ENCODE assay signal across 8 cellular contexts in genomic region chr19:36686365-36687213, GRCh38. TPM values are rescaled to one million over a fixed set of nuclear protein-coding genes. Genes with fewer than 3 reads are reported as not detected.
DNase-seq lines count a peak whose midpoint lies in the region; ATAC-seq and TF ChIP-seq lines count a peak whose summit lies in the region.

No MANE protein-coding gene starts in this region.

- H3K27ac Mint-ChIP-seq in endodermal cell = peak overlapping the region; percentile 99

- peak; percentile 40 for ATAC-seq in GM21723 (IDR thresholded peaks at IDR 0.05; ENCODE audit: unreplicated experiment)
- ATAC-seq in GM21786 (IDR thresholded peaks at IDR 0.05; ENCODE audit: unreplicated experiment) = no peak

- peak overlapping the region; percentile 99 for H3K4me3 Mint-ChIP-seq in endodermal cell

- H3K27ac ChIP-seq in endodermal cell (ENCODE audit: low read depth, low read length) (no peak overlapping the region), muscle layer of duodenum (ENCODE audit: low read length) (peak overlapping the region; percentile 42)

- peaks cover 26% of the 10 kb centered on the region for H3K9me3 Mint-ChIP-seq in endodermal cell

- peak overlapping the region; percentile 54 for H3K9ac ChIP-seq in endodermal cell (ENCODE audit: extremely low read depth, low read length, poor library complexity, severe bottlenecking)

- no peaks in the 10 kb centered on the region for H3K27me3 ChIP-seq in BJ (ENCODE audit: control insufficient read depth, insufficient read depth, low read length)
- H3K27me3 ChIP-seq in endodermal cell (ENCODE audit: control insufficient read depth, insufficient read depth, low read length, poor library complexity, severe bottlenecking) = no peaks in the 10 kb centered on the region
- no peaks in the 10 kb centered on the region for H3K27me3 ChIP-seq in muscle layer of duodenum (ENCODE audit: low read depth, low read length)

- TF ChIP-seq CTCF in BJ (IDR thresholded peaks at IDR 0.05; ENCODE audit: insufficient read depth, low read depth, low read length) (no peak), endodermal cell (conservative IDR thresholded peaks at IDR 0.05) (no peak)

- no peaks in the 10 kb centered on the region for H3K4me1 ChIP-seq in endodermal cell (ENCODE audit: control insufficient read depth, insufficient read depth, low read length)
- H3K4me1 ChIP-seq in muscle layer of duodenum (ENCODE audit: control insufficient read depth in 1 of 2, insufficient read depth in 2 of 2, low read length in 2 of 2) = peaks cover 3 to 18% of the 10 kb centered on the region in 2 donors

- 40 to 47% methylated on average over 13 to 20 of the region's 20 CpGs for WGBS in endodermal cell (ENCODE audit: insufficient coverage in 1 of 2, insufficient read length in 1 of 2), 2 experiments

- H3K9me3 ChIP-seq in endodermal cell (ENCODE audit: control insufficient read depth, low read length) (peaks cover 29% of the 10 kb centered on the region), muscle layer of duodenum (ENCODE audit: control insufficient read depth in 1 of 2, low read length in 2 of 2) (peaks cover 0 to 2% of the 10 kb centered on the region in 2 donors)

- no peaks in the 10 kb centered on the region for H3K27me3 Mint-ChIP-seq in endodermal cell (ENCODE audit: insufficient read depth)

- no peak for DNase-seq in BJ (ENCODE audit: low read depth)
- peak; percentile 33 for DNase-seq in RKO (ENCODE audit: low spot score)
- DNase-seq in endodermal cell = peak; percentile 52
- no peak for DNase-seq in amniotic stem cell (lab: John Stamatoyannopoulos, UW)
- DNase-seq in activated gamma-delta T cell treated with Interleukin-2 at 50 U/mL for 16 hours = no peak

- H3K36me3 ChIP-seq in BJ (ENCODE audit: control insufficient read depth, insufficient read depth, low read length) (peaks cover 8% of the 10 kb centered on the region), endodermal cell (ENCODE audit: control insufficient read depth, insufficient read depth, low read length) (peaks cover 35% of the 10 kb centered on the region), muscle layer of duodenum (ENCODE audit: control insufficient read depth in 1 of 2, insufficient read depth in 2 of 2, low read length in 2 of 2) (peaks cover 16 to 45% of the 10 kb centered on the region in 2 donors)

- POLR2A ChIA-PET in BJ (lab: Charles Lee) = no interaction called here

- CTCF ChIA-PET in BJ (lab: Yijun Ruan, JAX) = interaction anchor here (0.8 kb wide), 1 partner anchor 1649 kb away, joined by 3 read pairs; no protein-coding TSS in a partner anchor

- H3K4me3 ChIP-seq in BJ (ENCODE audit: low read depth, low read length) (peak overlapping the region; percentile 88), endodermal cell (ENCODE audit: low read length) (peak overlapping the region; percentile 99), muscle layer of duodenum (ENCODE audit: low read depth in 1 of 2, low read length in 2 of 2) (peak overlapping the region; percentile 80 to 92)

- peaks cover 10% of the 10 kb centered on the region for H3K4me1 Mint-ChIP-seq in endodermal cell

- H3K36me3 Mint-ChIP-seq in endodermal cell (ENCODE audit: low read depth) = peaks cover 52% of the 10 kb centered on the region

RNA-seq across cellular contexts. Expression of gene ZNF567, which starts 0.8 kb away (rescaled TPM):
- 2.6 and 5.7 TPM in 2 replicates for polyA plus RNA-seq in BJ (2011; rRNA removed)
- 1.2 and 1.6 TPM in 2 replicates for polyA minus RNA-seq in BJ (2011; rRNA and poly(A)+ RNA removed)
- total RNA-seq in endodermal cell = 10 to 100 TPM; 14.3 to 17.2 TPM
- 14.5 TPM for polyA plus RNA-seq in endodermal cell (2013, experiment 1 of 2)
- 13.5 TPM for polyA plus RNA-seq in endodermal cell (2013, experiment 2 of 2)

RNA-seq across cellular contexts. Expression of gene ZNF461, which starts 20.0 kb away (rescaled TPM):
- 1.9 and 4.1 TPM in 2 replicates for polyA plus RNA-seq in BJ (2011; rRNA removed)
- polyA minus RNA-seq in BJ (2011; rRNA and poly(A)+ RNA removed) = 3.6 and 3.7 TPM in 2 replicates
- total RNA-seq in endodermal cell = 10 to 100 TPM in 1 of 2 donors, 1 to 10 TPM in 1; 7.5 to 14.1 TPM
- polyA plus RNA-seq in endodermal cell (2013, experiment 1 of 2) = 8.1 TPM
- polyA plus RNA-seq in endodermal cell (2013, experiment 2 of 2) = 12.1 TPM

Comparison
In these comparisons a context has a peak if more than half of its experiments do, and no peak if none do; other contexts are left out.
1. DNase-seq: peak in RKO (single experiment) and endodermal cell (single experiment); none in BJ (single experiment), amniotic stem cell (single experiment) and activated gamma-delta T cell treated with Interleukin-2 at 50 U/mL for 16 hours (single experiment).
2. Peak in every context shown above with its lines, with median percentiles within 50 percentile points of each other: H3K4me3 ChIP-seq.